Comparison of ENCODE assay signal across 13 cellular contexts in genomic region chr15:40737048-40737447, GRCh38.
"Had no signal": no experiment of that assay in that cellular context is flagged by ENCODE, and none has a peak within 500 bp of the region (broad histone marks: within the 10 kb centered on the region; RNA-seq: fewer than 3 reads in every experiment).

No MANE protein-coding gene starts in this region.

- H3K4me3 ChIP-seq: body of pancreas, testis had no signal

- H3K27ac ChIP-seq: body of pancreas, testis had no signal

- H3K4me1 ChIP-seq: body of pancreas, testis had no signal

- H3K9me3 ChIP-seq: body of pancreas, testis had no signal

- H3K27me3 ChIP-seq: body of pancreas, testis had no signal

- DNase-seq: activated CD4-positive, alpha-beta T cell treated with anti-CD3 and anti-CD28 coated beads, Interleukin-2, amount 10 ng/mL, durations not matched to agents 7 days and 5 days; activated CD4-positive, CD25-positive, alpha-beta regulatory T cell; activated CD8-positive, alpha-beta memory T cell treated with anti-CD3 and anti-CD28 coated beads for 24 hours; body of pancreas; central memory CD4-positive, alpha-beta T cell; cortex of kidney; effector CD8-positive, alpha-beta T cell; kidney; left ventricle myocardium superior; mesendoderm; stimulated activated CD4-positive, alpha-beta T cell treated with anti-CD3 and anti-CD28 coated beads, Interleukin-4, amount 100 ng/mL, for 1 hour; stimulated activated CD8-positive, alpha-beta memory T cell treated with anti-CD3 and anti-CD28 coated beads, Interleukin-4, amount 100 ng/mL, for 48 hours; testis had no signal

- ATAC-seq: body of pancreas, left ventricle myocardium superior had no signal
